ENCODE assay signal across 9 cellular contexts in the genomic region with DNA sequence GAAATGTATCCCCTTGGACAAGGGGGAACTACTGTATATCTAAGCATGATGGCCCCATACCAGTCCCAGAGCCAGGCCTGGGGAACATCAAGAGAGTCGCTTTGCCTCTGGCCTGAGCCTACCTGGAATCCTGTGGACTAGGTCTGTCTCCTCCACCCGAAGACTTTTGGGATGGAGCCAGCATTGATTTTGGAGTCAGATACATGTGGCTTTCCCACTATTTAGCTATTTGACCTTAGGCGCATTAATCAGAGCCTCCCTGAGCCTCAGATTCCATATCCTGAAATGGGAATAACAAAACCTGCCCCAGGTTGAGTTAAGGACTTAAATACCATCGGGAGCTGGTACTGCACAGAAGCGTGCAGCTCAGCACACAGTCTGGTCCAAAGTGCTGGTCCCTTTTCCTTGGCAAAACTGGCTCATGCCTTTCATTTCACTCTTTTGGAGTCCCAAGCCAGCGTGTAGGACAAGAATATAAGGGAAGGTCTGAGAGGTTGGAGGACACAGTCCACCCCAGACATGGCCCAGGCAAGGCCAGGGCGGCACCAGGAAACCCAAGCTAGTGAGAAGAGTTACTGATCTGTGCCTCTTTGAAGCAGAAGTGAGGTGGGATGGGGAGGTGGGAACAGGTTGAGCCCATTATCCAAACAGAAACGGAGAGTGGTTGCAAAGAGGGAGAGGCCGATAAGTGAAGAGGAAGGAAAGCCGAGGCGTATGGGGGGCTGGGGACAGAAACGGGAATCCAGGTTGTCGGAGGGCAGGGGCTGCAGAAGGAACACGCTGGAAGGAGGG. TPM values are rescaled to one million over a fixed set of nuclear protein-coding genes. Genes with fewer than 3 reads are reported as not detected.
A peak's percentile ranks its signal among the peaks of the same experiment; 100 is the strongest.
DNase-seq lines count a peak whose midpoint lies in the region; ATAC-seq and TF ChIP-seq lines count a peak whose summit lies in the region.
"Had no signal": no experiment of that assay in that cellular context is flagged by ENCODE, and none has a peak within 500 bp of the region (broad histone marks: within the 10 kb centered on the region; RNA-seq: fewer than 3 reads in every experiment).

No MANE protein-coding gene starts in this region.

- TF ChIP-seq CTCF in Peyer's patch (IDR thresholded peaks at IDR 0.05) (no peak), fibroblast of villous mesenchyme (IDR thresholded peaks at IDR 0.05; ENCODE audit: insufficient read depth, low read depth, low read length) (no peak), osteocyte (IDR thresholded peaks at IDR 0.05) (no peak)

- H3K27ac Mint-ChIP-seq in osteocyte (ENCODE audit: unreplicated experiment) = no peak overlapping the region

- DNase-seq in Peyer's patch (peak in 1 of 3 donors; percentile 62), fibroblast of villous mesenchyme (ENCODE audit: low read depth) (no peak), osteocyte (ENCODE audit: extremely low spot score, unreplicated experiment) (peak; percentile 65), NCI-H226 (no peak), cerebellar cortex (ENCODE audit: low spot score) (no peak)
- DNase-seq: activated CD4-positive, alpha-beta T cell treated with anti-CD3 and anti-CD28 coated beads, Interleukin-2, amount 50 U/mL, for 1 hour had no signal

- H3K27me3 Mint-ChIP-seq in osteocyte (ENCODE audit: unreplicated experiment) = peaks cover 54% of the 10 kb centered on the region

- peaks cover 9% of the 10 kb centered on the region for H3K4me1 Mint-ChIP-seq in osteocyte (ENCODE audit: unreplicated experiment)

- no peaks in the 10 kb centered on the region for H3K27me3 ChIP-seq in Peyer's patch

- no peaks in the 10 kb centered on the region for H3K9me3 ChIP-seq in ES-I3 (ENCODE audit: control insufficient read depth, insufficient read depth, low read length)
- no peaks in the 10 kb centered on the region for H3K9me3 ChIP-seq in Peyer's patch

- H3K27ac ChIP-seq in Peyer's patch = peak overlapping the region; percentile 66 to 93 (median 81)

- H3K36me3 ChIP-seq in ES-I3 (ENCODE audit: insufficient read depth, low read length) = no peaks in the 10 kb centered on the region
- H3K36me3 ChIP-seq in Peyer's patch = no peaks in the 10 kb centered on the region

- H3K4me3 ChIP-seq in Peyer's patch = peak overlapping the region; percentile 56 to 86 (median 66)
- H3K4me3 ChIP-seq in fibroblast of villous mesenchyme (ENCODE audit: low read depth, low read length) = peak overlapping the region; percentile 41

- peak overlapping the region; percentile 65 for H3K4me3 Mint-ChIP-seq in osteocyte (ENCODE audit: unreplicated experiment)

- H3K36me3 Mint-ChIP-seq in osteocyte (ENCODE audit: unreplicated experiment) = no peaks in the 10 kb centered on the region

- no peaks in the 10 kb centered on the region for H3K9me3 Mint-ChIP-seq in osteocyte (ENCODE audit: unreplicated experiment)

- H3K4me1 ChIP-seq in ES-I3 (ENCODE audit: insufficient read depth, low read length) (peaks cover 2% of the 10 kb centered on the region; the same call in 1 of the 2 replicates), Peyer's patch (peaks cover 0 to 17% (median 2%) of the 10 kb centered on the region in 4 donors)

- peak overlapping the region; percentile 52 for H3K9ac ChIP-seq in ES-I3 (ENCODE audit: low read depth, low read length)

- TF ChIP-seq POLR2A in Peyer's patch (IDR thresholded peaks at IDR 0.05) = no peak

- ATAC-seq in HG03571 (IDR thresholded peaks at IDR 0.05; ENCODE audit: unreplicated experiment) (no peak), GM19035 (IDR thresholded peaks at IDR 0.05; ENCODE audit: unreplicated experiment) (no peak)

RNA-seq across cellular contexts. Expression of a gene that starts 1.0 kb away (rescaled TPM):
- total RNA-seq in Peyer's patch = 10 to 100 TPM in 3 of 4 donors, 1 to 10 TPM in 1; 6.6 to 36.9 (median 24.7) TPM
- not detected in 2 replicates for total RNA-seq in fibroblast of villous mesenchyme
- total RNA-seq in osteocyte = not detected in 2 replicates
